In the genomic region with DNA sequence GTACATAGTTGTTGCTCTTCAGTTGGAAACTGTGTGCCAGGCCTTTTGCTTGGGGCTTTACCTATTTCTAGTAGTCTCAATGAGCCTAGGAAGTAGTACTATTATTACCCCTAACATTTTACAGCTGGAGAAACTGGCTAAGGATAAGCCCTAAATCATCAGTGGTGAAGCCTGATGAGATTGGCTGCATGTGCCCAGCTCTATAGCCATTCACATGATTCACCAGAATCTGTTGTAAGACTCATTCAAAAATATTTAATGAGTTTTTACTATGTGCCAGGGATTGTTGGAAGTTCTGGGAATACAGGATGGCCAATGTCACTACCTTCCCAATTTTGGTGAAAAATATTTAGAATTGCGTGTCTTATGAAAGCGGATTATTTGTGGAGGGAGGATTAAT, we compare ENCODE assay signal across 22 cellular contexts. TPM values are rescaled to one million over a fixed set of nuclear protein-coding genes. Genes with fewer than 3 reads are reported as not detected.
DNase-seq lines count a peak whose midpoint lies in the region; ATAC-seq and TF ChIP-seq lines count a peak whose summit lies in the region.
"Had no signal": no experiment of that assay in that cellular context is flagged by ENCODE, and none has a peak within 500 bp of the region (broad histone marks: within the 10 kb centered on the region; RNA-seq: fewer than 3 reads in every experiment).

No MANE protein-coding gene starts in this region.

- H3K4me3 ChIP-seq in spleen = no peak overlapping the region
- H3K4me3 ChIP-seq: colonic mucosa, upper lobe of left lung had no signal

- H3K4me1 Mint-ChIP-seq in activated CD8-positive, alpha-beta T cell treated with anti-CD3 and anti-CD28 coated beads, Interleukin-2, amount 10 ng/mL, durations not matched to agents 7 days and 5 days (ENCODE audit: low read depth) = peaks cover 25% of the 10 kb centered on the region
- peaks cover 14% of the 10 kb centered on the region for H3K4me1 Mint-ChIP-seq in activated CD8-positive, alpha-beta T cell treated with anti-CD3 and anti-CD28 coated beads for 36 hours (ENCODE audit: low read depth)
- H3K4me1 Mint-ChIP-seq in type B pancreatic cell (ENCODE audit: unreplicated experiment) = peaks cover 20% of the 10 kb centered on the region

- POLR2A ChIA-PET in activated CD8-positive, alpha-beta T cell treated with anti-CD3 and anti-CD28 coated beads, Interleukin-2, amount 10 ng/mL, durations not matched to agents 7 days and 5 days (lab: Charles Lee) = no interaction called here
- POLR2A ChIA-PET in activated CD8-positive, alpha-beta T cell treated with anti-CD3 and anti-CD28 coated beads for 36 hours (lab: Charles Lee) = no interaction called here

- peaks cover 1% of the 10 kb centered on the region for H3K36me3 Mint-ChIP-seq in activated CD8-positive, alpha-beta T cell treated with anti-CD3 and anti-CD28 coated beads, Interleukin-2, amount 10 ng/mL, durations not matched to agents 7 days and 5 days (ENCODE audit: low read depth)
- no peaks in the 10 kb centered on the region for H3K36me3 Mint-ChIP-seq in activated CD8-positive, alpha-beta T cell treated with anti-CD3 and anti-CD28 coated beads for 36 hours (ENCODE audit: low read depth)
- no peaks in the 10 kb centered on the region for H3K36me3 Mint-ChIP-seq in type B pancreatic cell
- H3K36me3 Mint-ChIP-seq: activated naive CD4-positive, alpha-beta T cell treated with anti-CD3 and anti-CD28 coated beads, Interleukin-2, amount 50 U/mL, for 72 hours; CD4-positive, CD25-positive, alpha-beta regulatory T cell had no signal

- H3K4me3 Mint-ChIP-seq in activated CD8-positive, alpha-beta T cell treated with anti-CD3 and anti-CD28 coated beads, Interleukin-2, amount 10 ng/mL, durations not matched to agents 7 days and 5 days = peak overlapping the region; percentile 80
- H3K4me3 Mint-ChIP-seq in activated CD8-positive, alpha-beta T cell treated with anti-CD3 and anti-CD28 coated beads for 36 hours = no peak overlapping the region
- H3K4me3 Mint-ChIP-seq in type B pancreatic cell = peak overlapping the region; percentile 89

- no peaks in the 10 kb centered on the region for H3K9me3 Mint-ChIP-seq in activated CD8-positive, alpha-beta T cell treated with anti-CD3 and anti-CD28 coated beads, Interleukin-2, amount 10 ng/mL, durations not matched to agents 7 days and 5 days (ENCODE audit: insufficient read depth)
- H3K9me3 Mint-ChIP-seq in activated CD8-positive, alpha-beta T cell treated with anti-CD3 and anti-CD28 coated beads for 36 hours = no peaks in the 10 kb centered on the region
- no peaks in the 10 kb centered on the region for H3K9me3 Mint-ChIP-seq in type B pancreatic cell
- H3K9me3 Mint-ChIP-seq: activated naive CD4-positive, alpha-beta T cell treated with anti-CD3 and anti-CD28 coated beads, Interleukin-2, amount 50 U/mL, for 72 hours; activated T-cell treated with anti-CD3 and anti-CD28 coated beads, Interleukin-2, amount 50 U/mL, for 72 hours; stimulated activated naive CD8-positive, alpha-beta T cell treated with anti-CD3 and anti-CD28 coated beads, Interleukin-15, amount 100 ng/mL, for 72 hours had no signal

- WGBS in spleen, 5 donors = 92 to 98% (median 96%) methylated on average over 2 of the region's 2 CpGs

- CTCF ChIA-PET in activated CD8-positive, alpha-beta T cell treated with anti-CD3 and anti-CD28 coated beads, Interleukin-2, amount 10 ng/mL, durations not matched to agents 7 days and 5 days (lab: Charles Lee) = interaction anchor here (0.7 to 3.9 kb wide), 5 partner anchors 9 to 301 kb away, joined by 3 to 12 read pairs (median 3); no protein-coding TSS in a partner anchor
- CTCF ChIA-PET in activated CD8-positive, alpha-beta T cell treated with anti-CD3 and anti-CD28 coated beads for 36 hours (lab: Charles Lee) = interaction anchor here (0.9 to 1.0 kb wide), 2 partner anchors 24 to 27 kb away, joined by 3 to 4 read pairs; no protein-coding TSS in a partner anchor

- no peak for TF ChIP-seq POLR2A in spleen (IDR thresholded peaks at IDR 0.05)

- intact Hi-C loops in activated CD8-positive, alpha-beta T cell treated with anti-CD3 and anti-CD28 coated beads for 36 hours (cut with micrococcal nuclease) = no loop called here
- intact Hi-C loops in spleen (cut with DNase I; ENCODE audit: low total_unique reads) = no loop called here

- H3K27me3 ChIP-seq in spleen (replicated peaks in 1 of 7) = peaks cover 0 to 78% (median 23%) of the 10 kb centered on the region in 7 donors

- TF ChIP-seq CTCF in activated CD8-positive, alpha-beta T cell treated with anti-CD3 and anti-CD28 coated beads for 36 hours (IDR thresholded peaks at IDR 0.05) = no peak
- TF ChIP-seq CTCF in type B pancreatic cell (conservative IDR thresholded peaks at IDR 0.05) = no peak
- no peak for TF ChIP-seq CTCF in spleen (IDR thresholded peaks at IDR 0.05 in 8 of 11, conservative IDR thresholded peaks at IDR 0.05 in 3 of 11)
- no peak for TF ChIP-seq CTCF in omental fat pad (IDR thresholded peaks at IDR 0.05)

- DNase-seq in activated CD8-positive, alpha-beta T cell treated with anti-CD3 and anti-CD28 coated beads, Interleukin-2, amount 10 ng/mL, durations not matched to agents 7 days and 5 days = no peak
- no peak for DNase-seq in activated CD8-positive, alpha-beta T cell treated with anti-CD3 and anti-CD28 coated beads for 36 hours
- DNase-seq in OCI-M1 (lab: John Stamatoyannopoulos, UW) = peak; percentile 63
- DNase-seq in fibroblast of peridontal ligament (ENCODE audit: extremely low read depth) = peak; percentile 11
- DNase-seq in type B pancreatic cell (ENCODE audit: extremely low spot score, unreplicated experiment) = no peak
- no peak for DNase-seq in spleen
- no peak for DNase-seq in omental fat pad (ENCODE audit: low spot score)
- DNase-seq in NCI-H1105 (lab: John Stamatoyannopoulos, UW) = no peak
- DNase-seq: activated CD8-positive, alpha-beta memory T cell treated with anti-CD3 and anti-CD28 coated beads for 24 hours; activated T-cell treated with anti-CD3 and anti-CD28 coated beads, Interleukin-2, amount 50 U/mL, for 72 hours; CD4-positive, CD25-positive, alpha-beta regulatory T cell; colonic mucosa; DMS 273 treated with DMSO at 0.1 percent for 48 hours; KBM-7; NCI-H2029; NCI-H446 treated with DMSO at 0.1 percent for 48 hours; SK-N-SH; stimulated activated CD4-positive, alpha-beta T cell treated with anti-CD3 and anti-CD28 coated beads, Interleukin-4, amount 100 ng/mL, for 24 hours; stimulated activated naive CD8-positive, alpha-beta T cell treated with anti-CD3 and anti-CD28 coated beads, Interleukin-15, amount 100 ng/mL, for 72 hours; T-helper 9 cell; upper lobe of left lung had no signal

- no peaks in the 10 kb centered on the region for H3K9me3 ChIP-seq in spleen
- H3K9me3 ChIP-seq: colonic mucosa, SK-N-SH, upper lobe of left lung had no signal

- peaks cover 53% of the 10 kb centered on the region for H3K27me3 Mint-ChIP-seq in activated CD8-positive, alpha-beta T cell treated with anti-CD3 and anti-CD28 coated beads, Interleukin-2, amount 10 ng/mL, durations not matched to agents 7 days and 5 days (ENCODE audit: low read depth)
- peaks cover 52% of the 10 kb centered on the region for H3K27me3 Mint-ChIP-seq in activated CD8-positive, alpha-beta T cell treated with anti-CD3 and anti-CD28 coated beads for 36 hours
- H3K27me3 Mint-ChIP-seq in type B pancreatic cell = peaks cover 59% of the 10 kb centered on the region

- H3K27ac Mint-ChIP-seq in activated CD8-positive, alpha-beta T cell treated with anti-CD3 and anti-CD28 coated beads, Interleukin-2, amount 10 ng/mL, durations not matched to agents 7 days and 5 days = no peak overlapping the region
- H3K27ac Mint-ChIP-seq in activated CD8-positive, alpha-beta T cell treated with anti-CD3 and anti-CD28 coated beads for 36 hours = no peak overlapping the region
- H3K27ac Mint-ChIP-seq in type B pancreatic cell = no peak overlapping the region
- H3K27ac Mint-ChIP-seq: activated naive CD4-positive, alpha-beta T cell treated with anti-CD3 and anti-CD28 coated beads, Interleukin-2, amount 50 U/mL, for 72 hours; activated T-cell treated with anti-CD3 and anti-CD28 coated beads, Interleukin-2, amount 50 U/mL, for 72 hours; CD4-positive, CD25-positive, alpha-beta regulatory T cell had no signal

- peaks cover 6 to 38% (median 28%) of the 10 kb centered on the region in 6 donors for H3K4me1 ChIP-seq in spleen
- H3K4me1 ChIP-seq: colonic mucosa had no signal

- no peak overlapping the region for H3K27ac ChIP-seq in spleen
- H3K27ac ChIP-seq: colonic mucosa, upper lobe of left lung had no signal

- no peaks in the 10 kb centered on the region for H3K36me3 ChIP-seq in spleen
- H3K36me3 ChIP-seq: colonic mucosa, upper lobe of left lung had no signal

- no peak for ATAC-seq in activated CD8-positive, alpha-beta T cell treated with anti-CD3 and anti-CD28 coated beads, Interleukin-2, amount 10 ng/mL, durations not matched to agents 7 days and 5 days
- no peak for ATAC-seq in activated CD8-positive, alpha-beta T cell treated with anti-CD3 and anti-CD28 coated beads for 36 hours
- no peak for ATAC-seq in omental fat pad (ENCODE audit: low FRiP score)
- ATAC-seq: activated naive CD4-positive, alpha-beta T cell treated with anti-CD3 and anti-CD28 coated beads, Interleukin-2, amount 50 U/mL, for 72 hours; activated T-cell treated with anti-CD3 and anti-CD28 coated beads, Interleukin-2, amount 50 U/mL, for 72 hours; stimulated activated naive CD8-positive, alpha-beta T cell treated with anti-CD3 and anti-CD28 coated beads, Interleukin-15, amount 100 ng/mL, for 72 hours had no signal

RNA-seq across cellular contexts. Expression of a gene that starts 2.8 kb away (rescaled TPM):
- total RNA-seq in activated CD8-positive, alpha-beta T cell treated with anti-CD3 and anti-CD28 coated beads, Interleukin-2, amount 10 ng/mL, durations not matched to agents 7 days and 5 days = 1 to 10 TPM; 4.2 to 5.4 TPM
- under 1 TPM; 0.27 to 0.58 TPM for total RNA-seq in activated CD8-positive, alpha-beta T cell treated with anti-CD3 and anti-CD28 coated beads for 36 hours
- total RNA-seq in type B pancreatic cell (ENCODE audit: low replicate concordance) (5.5 and 19.5 TPM in 2 replicates), spleen (10 to 100 TPM in 2 of 7 donors, 1 to 10 TPM in 5; 1.7 to 16.8 (median 4.9) TPM), omental fat pad (10 to 100 TPM in 1 of 4 donors, 1 to 10 TPM in 3; 3.1 to 11.7 (median 7.9) TPM)
- polyA plus RNA-seq in spleen = under 1 TPM; 0.24 to 0.65 (median 0.26) TPM
- polyA plus RNA-seq: CD4-positive, CD25-positive, alpha-beta regulatory T cell had no signal

Comparison
In these comparisons a context has a peak if more than half of its experiments do, and no peak if none do; other contexts are left out.
1. DNase-seq: peak in OCI-M1 (single experiment) and fibroblast of peridontal ligament (single experiment); none in activated CD8-positive, alpha-beta T cell treated with anti-CD3 and anti-CD28 coated beads, Interleukin-2, amount 10 ng/mL, durations not matched to agents 7 days and 5 days (single experiment), activated CD8-positive, alpha-beta T cell treated with anti-CD3 and anti-CD28 coated beads for 36 hours (single experiment), type B pancreatic cell (single experiment), spleen (single experiment), omental fat pad (single experiment) and NCI-H1105 (single experiment).